In the genomic region with DNA sequence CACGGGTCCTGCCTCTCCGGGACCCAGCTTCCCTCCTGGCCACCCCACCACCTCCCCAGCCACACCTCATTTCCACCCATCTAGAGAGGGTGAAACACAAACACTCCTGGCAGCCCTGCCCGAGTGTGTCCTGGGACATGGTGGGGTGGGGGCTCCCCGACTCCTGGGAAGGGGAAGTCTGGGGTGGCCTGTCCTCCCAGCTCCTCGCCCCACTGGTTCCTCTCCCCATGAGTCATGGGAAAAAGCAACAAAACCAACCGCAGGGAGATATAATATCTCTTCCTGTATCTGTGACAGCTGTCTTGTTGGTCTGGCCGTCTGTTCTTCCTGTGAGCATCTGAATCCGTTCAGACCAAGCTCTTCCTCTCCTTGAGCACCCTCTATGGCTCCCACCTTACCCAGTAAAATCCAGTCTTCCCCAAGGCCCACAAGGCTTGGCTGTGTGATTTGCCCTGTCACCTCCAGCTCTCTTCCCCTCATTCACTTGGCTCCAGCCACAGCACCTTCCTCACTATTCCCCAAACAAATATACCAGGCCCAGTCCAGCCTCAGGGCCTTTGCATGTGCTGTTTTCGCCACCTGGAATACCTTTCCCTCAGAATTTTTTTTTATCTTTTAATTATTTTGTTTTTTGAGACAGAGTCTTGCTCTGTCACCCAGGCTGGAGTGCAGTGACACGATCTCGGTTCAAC, we compare ENCODE assay signal across 8 cellular contexts. TPM values are rescaled to one million over a fixed set of nuclear protein-coding genes. Genes with fewer than 3 reads are reported as not detected.
DNase-seq lines count a peak whose midpoint lies in the region; ATAC-seq and TF ChIP-seq lines count a peak whose summit lies in the region.
"Not testable (repeated sequence)": the region's sequence is repeated elsewhere in the genome, so short reads cannot be mapped to it uniquely, and the experiment has no call there.

No MANE protein-coding gene starts in this region.

- H3K9ac ChIP-seq in BLaER1 = peak overlapping the region; percentile 38; the same call in 1 of the 2 replicates
- not testable (repeated sequence) for H3K9ac ChIP-seq in mesenchymal stem cell (ENCODE audit: low read length)

- DNase-seq in HUDEP-2 (lab: John Stamatoyannopoulos, UW; ENCODE audit: unreplicated experiment in 76 of 76) (peak in 68 of 76 experiments; percentile 15 to 89 (median 58)), SJCRH30 (peak; percentile 81 to 88), foreskin melanocyte (peak; percentile 16), mesenchymal stem cell (peak; percentile 8), spleen (peak; percentile 89)
- peak; percentile 15 for DNase-seq in activated naive CD4-positive, alpha-beta T cell treated with anti-CD3 and anti-CD28 coated beads for 36 hours

- peak overlapping the region; percentile 77 for H3K4me2 ChIP-seq in BLaER1
- not testable (repeated sequence) for H3K4me2 ChIP-seq in mesenchymal stem cell (ENCODE audit: low read length, poor library complexity, severe bottlenecking)

- TF ChIP-seq CTCF in spleen (IDR thresholded peaks at IDR 0.05 in 8 of 11, conservative IDR thresholded peaks at IDR 0.05 in 3 of 11) = not testable (repeated sequence)

- not testable (repeated sequence) for H3K79me1 ChIP-seq in mesenchymal stem cell (replicated peaks; ENCODE audit: low read length, poor library complexity, severe bottlenecking)

- not testable (repeated sequence) for H3K27me3 ChIP-seq in BLaER1; SJCRH30; mesenchymal stem cell (ENCODE audit: control insufficient read depth in 1 of 2, insufficient read depth in 1 of 2, low read length in 2 of 2)
- peaks cover 0 to 42% (median 0%) of the 10 kb centered on the region in 7 donors for H3K27me3 ChIP-seq in spleen (replicated peaks in 1 of 7)

- peaks cover 46% of the 10 kb centered on the region for H3K4me1 ChIP-seq in BLaER1
- H3K4me1 ChIP-seq in SJCRH30; mesenchymal stem cell (ENCODE audit: control insufficient read depth, insufficient read depth, low read depth, low read length): not testable (repeated sequence)
- peaks cover 4 to 63% (median 29%) of the 10 kb centered on the region in 6 donors for H3K4me1 ChIP-seq in spleen

- not testable (repeated sequence) for H3K23ac ChIP-seq in mesenchymal stem cell (ENCODE audit: low read length in 2 of 2)

- H3K9me3 ChIP-seq in BLaER1; SJCRH30 (replicated peaks); mesenchymal stem cell (ENCODE audit: control insufficient read depth, low read length); spleen: not testable (repeated sequence)

- H3K27ac Mint-ChIP-seq in activated naive CD4-positive, alpha-beta T cell treated with anti-CD3 and anti-CD28 coated beads for 36 hours = not testable (repeated sequence)

- H3K36me3 Mint-ChIP-seq in activated naive CD4-positive, alpha-beta T cell treated with anti-CD3 and anti-CD28 coated beads for 36 hours (ENCODE audit: low read depth) = not testable (repeated sequence)

- intact Hi-C loops in activated naive CD4-positive, alpha-beta T cell treated with anti-CD3 and anti-CD28 coated beads for 36 hours (cut with micrococcal nuclease); spleen (cut with DNase I; ENCODE audit: low total_unique reads): not testable (repeated sequence)

- not testable (repeated sequence) for H3K18ac ChIP-seq in mesenchymal stem cell (ENCODE audit: low read depth in 1 of 2, low read length in 2 of 2)

- not testable (repeated sequence) for H2BK5ac ChIP-seq in mesenchymal stem cell (ENCODE audit: low read depth, low read length, poor library complexity, severe bottlenecking)

- H3K27ac ChIP-seq in BLaER1 = peak overlapping the region; percentile 55
- peak overlapping the region; percentile 84 for H3K27ac ChIP-seq in SJCRH30
- H3K27ac ChIP-seq in mesenchymal stem cell (ENCODE audit: low read length, poor library complexity, severe bottlenecking) = not testable (repeated sequence)
- H3K27ac ChIP-seq in spleen = peak overlapping the region in 7 of 8 donors; percentile 61 to 91 (median 76)

- not testable (repeated sequence) for H3K9me3 Mint-ChIP-seq in activated naive CD4-positive, alpha-beta T cell treated with anti-CD3 and anti-CD28 coated beads for 36 hours

- not testable (repeated sequence) for H3K4ac ChIP-seq in mesenchymal stem cell (ENCODE audit: low read depth in 1 of 2, low read length in 2 of 2)

- H3K4me1 Mint-ChIP-seq in activated naive CD4-positive, alpha-beta T cell treated with anti-CD3 and anti-CD28 coated beads for 36 hours (ENCODE audit: low read depth) = peaks cover 15% of the 10 kb centered on the region

- ATAC-seq in GM19463 (IDR thresholded peaks at IDR 0.05; ENCODE audit: unreplicated experiment) = peak; percentile 23

- CTCF ChIA-PET in activated naive CD4-positive, alpha-beta T cell treated with anti-CD3 and anti-CD28 coated beads for 36 hours (lab: Charles Lee) = interaction anchor here (0.5 to 0.7 kb wide), 2 partner anchors 10 to 758 kb away, joined by 3 to 4 read pairs; no protein-coding TSS in a partner anchor

- 70% methylated on average over 7 of the region's 11 CpGs for WGBS in mesenchymal stem cell
- WGBS in spleen, 5 donors = 32 to 43% (median 38%) methylated on average over 8 to 9 of the region's 11 CpGs

- not testable (repeated sequence) for H3K4me3 Mint-ChIP-seq in activated naive CD4-positive, alpha-beta T cell treated with anti-CD3 and anti-CD28 coated beads for 36 hours

- H3K4me3 ChIP-seq in BLaER1; mesenchymal stem cell (ENCODE audit: insufficient read depth in 1 of 2, low read depth in 1 of 2, low read length in 2 of 2): not testable (repeated sequence)
- H3K4me3 ChIP-seq in SJCRH30 (peak overlapping the region; percentile 28), spleen (peak overlapping the region in 1 of 8 donors; percentile 35)

- peaks cover 18% of the 10 kb centered on the region for H3K27me3 Mint-ChIP-seq in activated naive CD4-positive, alpha-beta T cell treated with anti-CD3 and anti-CD28 coated beads for 36 hours (ENCODE audit: low read depth)

- not testable (repeated sequence) for H2AFZ ChIP-seq in mesenchymal stem cell (ENCODE audit: low read depth, low read length)

- not testable (repeated sequence) for H3K36me3 ChIP-seq in BLaER1; SJCRH30; mesenchymal stem cell (ENCODE audit: control insufficient read depth in 1 of 2, insufficient read depth in 2 of 2, low read depth in 1 of 2, low read length in 2 of 2); spleen

- H2BK12ac ChIP-seq in mesenchymal stem cell (ENCODE audit: low read length in 2 of 2) = not testable (repeated sequence)

- H2AK5ac ChIP-seq in mesenchymal stem cell (ENCODE audit: low read length, severe bottlenecking) = not testable (repeated sequence)

- H4K8ac ChIP-seq in mesenchymal stem cell (ENCODE audit: low read length) = not testable (repeated sequence)

- TF ChIP-seq POLR2A in spleen (IDR thresholded peaks at IDR 0.05) = not testable (repeated sequence)

- H4K91ac ChIP-seq in mesenchymal stem cell (ENCODE audit: low read length) = not testable (repeated sequence)

- H2BK120ac ChIP-seq in mesenchymal stem cell (ENCODE audit: low read depth, low read length) = not testable (repeated sequence)

- not testable (repeated sequence) for H2BK15ac ChIP-seq in mesenchymal stem cell (ENCODE audit: low read depth, poor library complexity, severe bottlenecking)

- H4K20me1 ChIP-seq in BLaER1 = not testable (repeated sequence)

- H3K14ac ChIP-seq in mesenchymal stem cell (ENCODE audit: low read length in 2 of 2) = not testable (repeated sequence)

RNA-seq across cellular contexts. Expression of a gene that starts 6.9 kb away (rescaled TPM):
- 0.66 and 0.85 TPM in 2 replicates for total RNA-seq in SJCRH30 (2014; rRNA removed; shearing (Covaris generic))
- under 1 TPM; 0.40 to 0.45 TPM for total RNA-seq in activated naive CD4-positive, alpha-beta T cell treated with anti-CD3 and anti-CD28 coated beads for 36 hours
- polyA plus RNA-seq in mesenchymal stem cell (2013, experiment 1 of 2) = 0.17 TPM
- polyA plus RNA-seq in mesenchymal stem cell (2013, experiment 2 of 2) = 0.16 TPM
- 100 to 1,000 TPM in 4 of 7 donors, 10 to 100 TPM in 3; 58.0 to 183 (median 100) TPM for total RNA-seq in spleen
- polyA plus RNA-seq in spleen = 1 to 10 TPM; 4.0 to 9.9 (median 6.0) TPM

RNA-seq across cellular contexts. Expression of a gene that starts 49.7 kb away (rescaled TPM):
- total RNA-seq in SJCRH30 (2014; rRNA removed; shearing (Covaris generic)) = not detected in 2 replicates
- total RNA-seq in activated naive CD4-positive, alpha-beta T cell treated with anti-CD3 and anti-CD28 coated beads for 36 hours = not detected
- polyA plus RNA-seq in mesenchymal stem cell (2013, experiment 1 of 2) = not detected
- polyA plus RNA-seq in mesenchymal stem cell (2013, experiment 2 of 2) = not detected
- total RNA-seq in spleen = not detected
- not detected for polyA plus RNA-seq in spleen

RNA-seq across cellular contexts. Expression of a gene that starts 49.7 kb away (rescaled TPM):
- 0.02 TPM in 1 of 2 replicates, not detected in the other for total RNA-seq in SJCRH30 (2014; rRNA removed; shearing (Covaris generic))
- not detected for total RNA-seq in activated naive CD4-positive, alpha-beta T cell treated with anti-CD3 and anti-CD28 coated beads for 36 hours
- not detected for polyA plus RNA-seq in mesenchymal stem cell (2013, experiment 1 of 2)
- polyA plus RNA-seq in mesenchymal stem cell (2013, experiment 2 of 2) = not detected
- not detected for total RNA-seq in spleen
- polyA plus RNA-seq in spleen = under 1 TPM in 2 of 3 donors, not detected in 1; under 0.01 to 0.02 TPM

Comparison
In these comparisons a context has a peak if more than half of its experiments do, and no peak if none do; other contexts are left out.
1. DNase-seq: peak in every context shown above with its lines; median percentile 89 in spleen; 84 in SJCRH30; 58 in HUDEP-2; 16 in foreskin melanocyte; 15 in activated naive CD4-positive, alpha-beta T cell treated with anti-CD3 and anti-CD28 coated beads for 36 hours; 8 in mesenchymal stem cell.
2. RNA of a gene that starts 6.9 kb away (total RNA-seq): 58.0 to 183 TPM in spleen; 0.66 to 0.85 TPM in SJCRH30 and 0.40 to 0.45 TPM in activated naive CD4-positive, alpha-beta T cell treated with anti-CD3 and anti-CD28 coated beads for 36 hours; every median in the first group is over 10 times any median in the second.